Comparison of ENCODE assay signal across 2 cellular contexts in the genomic region with DNA sequence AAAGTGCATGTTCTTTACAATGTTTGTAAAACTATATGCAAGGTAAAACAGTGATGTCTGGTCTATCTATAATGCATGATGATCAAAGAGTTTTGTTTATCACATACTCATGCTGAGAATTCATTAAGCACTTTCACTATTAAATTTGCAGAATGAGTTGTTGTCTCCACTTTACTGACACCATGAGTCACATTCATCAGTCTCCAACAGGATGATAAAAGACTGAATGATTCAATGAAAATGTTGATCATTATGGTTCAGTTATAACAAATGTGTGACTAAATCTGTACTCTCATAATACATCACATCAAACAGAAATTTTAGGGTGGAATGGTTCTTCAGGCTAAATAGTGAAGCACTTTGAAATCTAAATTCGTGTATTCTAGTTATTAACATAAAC.
TF ChIP-seq lines count a peak whose summit lies in the region.

No MANE protein-coding gene starts in this region.

TF ChIP-seq in GM12878, 131 proteins besides CTCF, POLR2A, EP300 and RAD21 (continued from another document):
- no peak for TF ChIP-seq IRF5 (IDR thresholded peaks at IDR 0.05; ENCODE audit: borderline replicate concordance)
TF ChIP-seq in GM12878: peak in this region for 0.

TF ChIP-seq in WTC11, 78 proteins besides CTCF, POLR2A, EP300 and RAD21 (continued from another document):
- TF ChIP-seq, protein P1, sequence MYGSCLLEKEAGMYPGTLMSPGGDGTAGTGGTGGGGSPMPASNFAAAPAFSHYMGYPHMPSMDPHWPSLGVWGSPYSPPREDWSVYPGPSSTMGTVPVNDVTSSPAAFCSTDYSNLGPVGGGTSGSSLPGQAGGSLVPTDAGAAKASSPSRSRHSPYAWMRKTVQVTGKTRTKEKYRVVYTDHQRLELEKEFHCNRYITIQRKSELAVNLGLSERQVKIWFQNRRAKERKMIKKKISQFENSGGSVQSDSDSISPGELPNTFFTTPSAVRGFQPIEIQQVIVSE (CRISPR knock-in tag; IDR thresholded peaks at IDR 0.05; ENCODE audit: borderline replicate concordance) = no peak
- no peak for TF ChIP-seq FOXJ3 (CRISPR knock-in tag; IDR thresholded peaks at IDR 0.05; ENCODE audit: borderline replicate concordance)
- no peak for TF ChIP-seq MXD4 (CRISPR knock-in tag; IDR thresholded peaks at IDR 0.05; ENCODE audit: borderline replicate concordance)
- no peak for TF ChIP-seq ATF6 (CRISPR knock-in tag; IDR thresholded peaks at IDR 0.05)
- TF ChIP-seq, protein P2, sequence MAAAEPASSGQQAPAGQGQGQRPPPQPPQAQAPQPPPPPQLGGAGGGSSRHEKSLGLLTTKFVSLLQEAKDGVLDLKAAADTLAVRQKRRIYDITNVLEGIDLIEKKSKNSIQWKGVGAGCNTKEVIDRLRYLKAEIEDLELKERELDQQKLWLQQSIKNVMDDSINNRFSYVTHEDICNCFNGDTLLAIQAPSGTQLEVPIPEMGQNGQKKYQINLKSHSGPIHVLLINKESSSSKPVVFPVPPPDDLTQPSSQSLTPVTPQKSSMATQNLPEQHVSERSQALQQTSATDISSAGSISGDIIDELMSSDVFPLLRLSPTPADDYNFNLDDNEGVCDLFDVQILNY (CRISPR knock-in tag; IDR thresholded peaks at IDR 0.05) = no peak
- no peak for TF ChIP-seq ESRRA (CRISPR knock-in tag; IDR thresholded peaks at IDR 0.05; ENCODE audit: borderline replicate concordance)
- no peak for TF ChIP-seq IRF2 (CRISPR knock-in tag; IDR thresholded peaks at IDR 0.05; ENCODE audit: borderline replicate concordance, low read depth)
- no peak for TF ChIP-seq HMGA2 (CRISPR knock-in tag; IDR thresholded peaks at IDR 0.05)
TF ChIP-seq in WTC11: peak in this region for 0.
